Comparison of ENCODE assay signal across 8 cellular contexts in genomic region chr10:59908808-59909143, GRCh38. TPM values are rescaled to one million over a fixed set of nuclear protein-coding genes. Genes with fewer than 3 reads are reported as not detected.
A peak's percentile ranks its signal among the peaks of the same experiment; 100 is the strongest.
DNase-seq lines count a peak whose midpoint lies in the region; ATAC-seq and TF ChIP-seq lines count a peak whose summit lies in the region.

No MANE protein-coding gene starts in this region.

- CTCF ChIA-PET in activated CD8-positive, alpha-beta memory T cell treated with anti-CD3 and anti-CD28 coated beads, Interleukin-2, amount 10 ng/mL, durations not matched to agents 7 days and 5 days (lab: Charles Lee) = interaction anchor here (1.0 to 6.2 kb wide), 5 partner anchors 21 to 282 kb away, joined by 3 to 78 read pairs (median 4); no protein-coding TSS in a partner anchor

- H3K4me1 ChIP-seq in adipocyte (ENCODE audit: control insufficient read depth, insufficient read depth, low read length) = peaks cover 27% of the 10 kb centered on the region
- peaks cover 0 to 25% (median 21%) of the 10 kb centered on the region in 4 donors for H3K4me1 ChIP-seq in liver (ENCODE audit: control insufficient read depth in 4 of 4, insufficient read depth in 4 of 4, low read length in 3 of 4)
- H3K4me1 ChIP-seq in thymus (ENCODE audit: control insufficient read depth, insufficient read depth, low read length) = peaks cover 16% of the 10 kb centered on the region

- H3K27me3 Mint-ChIP-seq in activated CD8-positive, alpha-beta memory T cell treated with anti-CD3 and anti-CD28 coated beads, Interleukin-2, amount 10 ng/mL, durations not matched to agents 7 days and 5 days = no peaks in the 10 kb centered on the region

- no peak for TF ChIP-seq CTCF in liver (IDR thresholded peaks at IDR 0.05; ENCODE audit: low read depth, low read length, missing input control)

- ATAC-seq in activated CD8-positive, alpha-beta memory T cell treated with anti-CD3 and anti-CD28 coated beads, Interleukin-2, amount 10 ng/mL, durations not matched to agents 7 days and 5 days = no peak

- H3K4me1 Mint-ChIP-seq in activated CD8-positive, alpha-beta memory T cell treated with anti-CD3 and anti-CD28 coated beads, Interleukin-2, amount 10 ng/mL, durations not matched to agents 7 days and 5 days = peaks cover 40% of the 10 kb centered on the region

- H3K4me3 Mint-ChIP-seq in activated CD8-positive, alpha-beta memory T cell treated with anti-CD3 and anti-CD28 coated beads, Interleukin-2, amount 10 ng/mL, durations not matched to agents 7 days and 5 days = peak overlapping the region; percentile 91

- H3K27ac Mint-ChIP-seq in activated CD8-positive, alpha-beta memory T cell treated with anti-CD3 and anti-CD28 coated beads, Interleukin-2, amount 10 ng/mL, durations not matched to agents 7 days and 5 days = peak overlapping the region; percentile 90

- DNase-seq in activated CD8-positive, alpha-beta memory T cell treated with anti-CD3 and anti-CD28 coated beads, Interleukin-2, amount 10 ng/mL, durations not matched to agents 7 days and 5 days = no peak
- DNase-seq in activated CD8-positive, alpha-beta memory T cell treated with anti-CD3 and anti-CD28 coated beads, Interleukin-2, amount 50 U/mL, for 4 hours = no peak
- DNase-seq in adipocyte (ENCODE audit: low read depth) (no peak), head of caudate nucleus (no peak), NOMO-1 (lab: John Stamatoyannopoulos, UW; ENCODE audit: unreplicated experiment in 2 of 2) (no peak), hypothalamus (lab: John Stamatoyannopoulos, UW) (no peak)

- peaks cover under 1% of the 10 kb centered on the region for H3K9me3 Mint-ChIP-seq in activated CD8-positive, alpha-beta memory T cell treated with anti-CD3 and anti-CD28 coated beads, Interleukin-2, amount 10 ng/mL, durations not matched to agents 7 days and 5 days (ENCODE audit: low read depth)

- TF ChIP-seq RAD21 in liver (IDR thresholded peaks at IDR 0.05) = no peak

- H3K27me3 ChIP-seq in adipocyte (replicated peaks; ENCODE audit: control insufficient read depth, insufficient read depth, low read length) = no peaks in the 10 kb centered on the region
- no peaks in the 10 kb centered on the region for H3K27me3 ChIP-seq in liver (ENCODE audit: control insufficient read depth in 4 of 4, insufficient read depth in 4 of 4, low read length in 3 of 4)
- no peaks in the 10 kb centered on the region for H3K27me3 ChIP-seq in thymus (ENCODE audit: control insufficient read depth, insufficient read depth)

- 68% methylated on average over 4 of the region's 4 CpGs for WGBS in liver
- 73% methylated on average over 4 of the region's 4 CpGs for WGBS in thymus

- intact Hi-C loops in head of caudate nucleus (cut with DNase I) = loop anchor here (5.0 kb wide), 1 partner anchor 281 kb away; no protein-coding TSS in a partner anchor

- H3K9me3 ChIP-seq in adipocyte (ENCODE audit: control insufficient read depth, low read length) (peaks cover 3% of the 10 kb centered on the region), liver (ENCODE audit: control insufficient read depth in 4 of 4, low read length in 3 of 4) (peaks cover 0 to 7% (median 0%) of the 10 kb centered on the region in 4 donors), thymus (ENCODE audit: control insufficient read depth) (no peaks in the 10 kb centered on the region)

- peaks cover 5% of the 10 kb centered on the region for H3K36me3 Mint-ChIP-seq in activated CD8-positive, alpha-beta memory T cell treated with anti-CD3 and anti-CD28 coated beads, Interleukin-2, amount 10 ng/mL, durations not matched to agents 7 days and 5 days

- H3K9ac ChIP-seq in adipocyte (ENCODE audit: low read length) (peak overlapping the region; percentile 95), liver (ENCODE audit: low read depth in 1 of 2, low read length in 2 of 2) (peak overlapping the region in 1 of 2 donors; percentile 92)

- H3K36me3 ChIP-seq in adipocyte (ENCODE audit: control insufficient read depth, insufficient read depth, low read length, severe bottlenecking) (no peaks in the 10 kb centered on the region), liver (ENCODE audit: control insufficient read depth in 4 of 4, insufficient read depth in 3 of 4, low read depth in 1 of 4, low read length in 3 of 4) (no peaks in the 10 kb centered on the region), thymus (ENCODE audit: control insufficient read depth, insufficient read depth) (no peaks in the 10 kb centered on the region)

- H3K27ac ChIP-seq in liver (ENCODE audit: low read depth in 1 of 2, low read length in 2 of 2) = peak overlapping the region; percentile 92 to 99
- H3K27ac ChIP-seq in thymus (ENCODE audit: low read depth) = peak overlapping the region; percentile 91

- H3K4me3 ChIP-seq in adipocyte (ENCODE audit: low read length) (peak overlapping the region; percentile 96), liver (ENCODE audit: low read depth in 1 of 3, low read length in 3 of 3) (no peak overlapping the region), thymus (ENCODE audit: low read length) (no peak overlapping the region)

TF ChIP-seq in liver, 16 proteins besides CTCF, POLR2A, EP300 and RAD21:
- TF ChIP-seq EGR1 (IDR thresholded peaks at IDR 0.05; ENCODE audit: low read depth in 2 of 2) (no peak), ATF3 (IDR thresholded peaks at IDR 0.05) (no peak), GABPA (IDR thresholded peaks at IDR 0.05 in 1 of 2, conservative IDR thresholded peaks at IDR 0.05 in 1 of 2) (no peak), JUND (IDR thresholded peaks at IDR 0.05) (no peak)

RNA-seq across cellular contexts. Expression of gene CCDC6, which starts 2.4 kb away (rescaled TPM):
- total RNA-seq in activated CD8-positive, alpha-beta memory T cell treated with anti-CD3 and anti-CD28 coated beads, Interleukin-2, amount 10 ng/mL, durations not matched to agents 7 days and 5 days = 10 to 100 TPM; 16.8 to 34.4 TPM
- total RNA-seq in liver = 10 to 100 TPM; 12.4 to 14.3 TPM
- polyA plus RNA-seq in liver (1 to 10 TPM; 4.7 to 5.3 TPM), thymus (19.9 TPM)
